Comparison of ENCODE assay signal across 2 cellular contexts in the genomic region with DNA sequence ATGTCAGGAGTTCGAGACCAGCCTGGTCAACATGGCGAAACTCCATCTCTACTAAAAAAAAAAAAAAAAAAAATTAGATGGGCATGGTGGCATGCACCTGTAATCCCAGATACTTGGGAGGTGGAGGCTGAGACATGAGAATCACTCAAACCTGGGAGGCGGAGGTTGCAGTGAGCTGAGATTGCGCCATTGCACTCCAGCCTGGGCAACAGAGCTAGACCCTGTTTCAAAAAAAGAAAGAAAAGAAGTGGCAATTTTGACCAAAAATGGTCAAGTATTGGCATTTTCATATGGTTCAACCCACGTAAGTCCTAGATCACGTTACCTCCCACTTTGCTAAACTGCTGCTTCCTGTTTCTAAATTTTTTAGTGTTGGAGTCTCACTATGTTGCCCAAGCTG.
A peak's percentile ranks its signal among the peaks of the same experiment; 100 is the strongest.
TF ChIP-seq lines count a peak whose summit lies in the region.

No MANE protein-coding gene starts in this region.

TF ChIP-seq in WTC11, 78 proteins besides CTCF, POLR2A, EP300 and RAD21:
- TF ChIP-seq ZNF121 (CRISPR knock-in tag; IDR thresholded peaks at IDR 0.05), result peak; percentile 59; the same call in 1 of the 2 replicates

TF ChIP-seq in K562, 482 proteins besides CTCF, POLR2A, EP300 and RAD21:
- peak; percentile 67 for TF ChIP-seq ZNF121 (CRISPR knock-in tag; conservative IDR thresholded peaks at IDR 0.05)
